In genomic region chr11:69915501-69916250, GRCh38 we compare ENCODE assay signal across 9 cellular contexts.
DNase-seq lines count a peak whose midpoint lies in the region; TF ChIP-seq lines count a peak whose summit lies in the region.
"Had no signal": no experiment of that assay in that cellular context is flagged by ENCODE, and none has a peak within 500 bp of the region (broad histone marks: within the 10 kb centered on the region; RNA-seq: fewer than 3 reads in every experiment).

No MANE protein-coding gene starts in this region.

- H3K36me3 Mint-ChIP-seq in brain = no peaks in the 10 kb centered on the region

- TF ChIP-seq CTCF in brain (conservative IDR thresholded peaks at IDR 0.05) = peak; percentile 82 to 86

- H3K9me3 Mint-ChIP-seq in brain = peaks cover 0 to 8% (median 0%) of the 10 kb centered on the region in 5 experiments

- H3K27me3 Mint-ChIP-seq in brain = peaks cover 19% of the 10 kb centered on the region

- peak; percentile 77 for DNase-seq in D341Med (ENCODE audit: low spot score)
- DNase-seq in HS-5 (ENCODE audit: low read depth) = peak; percentile 11
- DNase-seq in SHP77 treated with DMSO at 0.1 percent for 48 hours (lab: John Stamatoyannopoulos, UW) = peak; percentile 6
- DNase-seq in islet precursor cell = peak; percentile 87
- DNase-seq in stimulated activated CD4-positive, alpha-beta T cell treated with anti-CD3 and anti-CD28 coated beads, Interleukin-15, amount 100 ng/mL, for 24 hours = peak; percentile 74
- no peak for DNase-seq in T1000 (lab: John Stamatoyannopoulos, UW)
- no peak for DNase-seq in stimulated activated naive CD4-positive, alpha-beta T cell treated with Interleukin-2 at 50 U/mL for 16 hours (lab: John Stamatoyannopoulos, UW)

- peaks cover 7% of the 10 kb centered on the region for H3K4me1 Mint-ChIP-seq in brain

- H3K27ac Mint-ChIP-seq in brain = peak overlapping the region in 2 of 5 experiments; percentile 10 to 26
- H3K27ac Mint-ChIP-seq: T-helper 17 cell had no signal

- no peak overlapping the region for H3K4me3 Mint-ChIP-seq in brain
- H3K4me3 Mint-ChIP-seq: T-helper 17 cell had no signal

Comparison
In these comparisons a context has a peak if more than half of its experiments do, and no peak if none do; other contexts are left out.
1. DNase-seq: peak in D341Med (single experiment), HS-5 (single experiment), SHP77 treated with DMSO at 0.1 percent for 48 hours (single experiment), islet precursor cell (single experiment) and stimulated activated CD4-positive, alpha-beta T cell treated with anti-CD3 and anti-CD28 coated beads, Interleukin-15, amount 100 ng/mL, for 24 hours (single experiment); none in T1000 (single experiment) and stimulated activated naive CD4-positive, alpha-beta T cell treated with Interleukin-2 at 50 U/mL for 16 hours (single experiment).